In genomic region chr12:98466970-98467369, GRCh38 we compare ENCODE assay signal across 26 cellular contexts.
"Had no signal": no experiment of that assay in that cellular context is flagged by ENCODE, and none has a peak within 500 bp of the region (broad histone marks: within the 10 kb centered on the region; RNA-seq: fewer than 3 reads in every experiment).

No MANE protein-coding gene starts in this region.

- H3K27ac ChIP-seq: epithelial cell of prostate, gastrocnemius medialis, ovary, psoas muscle, sigmoid colon, tibial artery had no signal

- DNase-seq: effector CD8-positive, alpha-beta T cell; endodermal cell; foreskin fibroblast; gastrocnemius medialis; head of caudate nucleus; kidney; natural killer cell; occipital lobe; ovary; posterior cingulate gyrus; psoas muscle; right cardiac atrium; sigmoid colon; stimulated activated CD4-positive, alpha-beta T cell treated with anti-CD3 and anti-CD28 coated beads, Interleukin-2, amount 100 ng/mL, for 24 hours; stimulated activated CD4-positive, alpha-beta T cell treated with anti-CD3 and anti-CD28 coated beads, Interleukin-4, amount 100 ng/mL, for 4 hours; stimulated activated naive CD4-positive, alpha-beta T cell; substantia nigra; testis; tibial artery had no signal

- H3K9me3 Mint-ChIP-seq: dendritic cell treated with granulocyte-macrophage colony-stimulating factor and Interleukin-4, amounts not matched to agents 40 ng/mL and 50 ng/mL, for 4 days; endodermal cell; memory B cell; natural killer cell; type B pancreatic cell had no signal

- H3K4me1 Mint-ChIP-seq: endodermal cell, memory B cell, natural killer cell had no signal

- H3K27me3 ChIP-seq: gastrocnemius medialis, ovary, sigmoid colon, testis, tibial artery had no signal

- H3K4me3 ChIP-seq: gastrocnemius medialis, lung, ovary, psoas muscle, sigmoid colon, testis, tibial artery had no signal

- H3K9me3 ChIP-seq: gastrocnemius medialis, ovary, psoas muscle, sigmoid colon, testis, tibial artery had no signal

- ATAC-seq: esophagus mucosa, gastrocnemius medialis, left lobe of liver, natural killer cell, psoas muscle, right cardiac atrium had no signal

- H3K36me3 Mint-ChIP-seq: memory B cell, natural killer cell, type B pancreatic cell had no signal

- H3K27me3 Mint-ChIP-seq: dendritic cell treated with granulocyte-macrophage colony-stimulating factor and Interleukin-4, amounts not matched to agents 40 ng/mL and 50 ng/mL, for 4 days had no signal

- H3K4me3 Mint-ChIP-seq: dendritic cell treated with granulocyte-macrophage colony-stimulating factor and Interleukin-4, amounts not matched to agents 40 ng/mL and 50 ng/mL, for 4 days; endodermal cell; memory B cell; natural killer cell; type B pancreatic cell had no signal

- H3K36me3 ChIP-seq: gastrocnemius medialis, ovary, sigmoid colon, tibial artery had no signal

- H3K27ac Mint-ChIP-seq: dendritic cell treated with granulocyte-macrophage colony-stimulating factor and Interleukin-4, amounts not matched to agents 40 ng/mL and 50 ng/mL, for 4 days; endodermal cell; memory B cell; natural killer cell; type B pancreatic cell had no signal

- FAIRE-seq: kidney had no signal

- H3K4me1 ChIP-seq: psoas muscle had no signal
